ENCODE assay signal across 28 cellular contexts in the genomic region with DNA sequence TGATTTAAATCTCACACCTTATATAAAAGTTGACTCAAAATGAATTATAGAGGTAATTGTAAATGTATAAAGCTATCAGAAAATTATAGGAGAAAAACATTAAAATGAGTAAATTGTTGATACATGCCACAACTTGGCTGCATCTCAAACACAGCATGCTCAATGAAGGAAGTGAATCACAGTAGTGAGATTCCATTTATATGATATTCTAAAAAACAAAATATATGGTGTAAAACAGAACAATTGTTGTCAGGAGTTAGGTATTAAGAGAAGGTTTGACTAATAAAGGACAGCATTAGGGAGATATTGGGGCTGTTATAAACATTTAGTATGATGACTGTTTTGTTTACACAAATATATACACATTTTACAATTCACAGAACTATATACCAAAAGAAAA.
"Had no signal": no experiment of that assay in that cellular context is flagged by ENCODE, and none has a peak within 500 bp of the region (broad histone marks: within the 10 kb centered on the region; RNA-seq: fewer than 3 reads in every experiment).

No MANE protein-coding gene starts in this region.

- H3K4me3 ChIP-seq: ascending aorta, gastroesophageal sphincter, heart left ventricle had no signal

- H3K9me3 Mint-ChIP-seq: activated CD4-positive, alpha-beta memory T cell treated with anti-CD3 and anti-CD28 coated beads, Interleukin-2, amount 10 ng/mL, durations not matched to agents 7 days and 5 days; activated CD4-positive, alpha-beta T cell treated with anti-CD3 and anti-CD28 coated beads, Interleukin-2, amount 10 ng/mL, durations not matched to agents 7 days and 5 days; activated naive CD4-positive, alpha-beta T cell treated with anti-CD3 and anti-CD28 coated beads, Interleukin-2, amount 10 ng/mL, durations not matched to agents 7 days and 5 days; activated naive CD4-positive, alpha-beta T cell treated with anti-CD3 and anti-CD28 coated beads, Interleukin-2, amount 50 U/mL, for 72 hours; activated naive CD8-positive, alpha-beta T cell treated with anti-CD3 and anti-CD28 coated beads, Interleukin-2, amount 10 ng/mL, durations not matched to agents 7 days and 5 days had no signal

- ATAC-seq: activated naive CD4-positive, alpha-beta T cell treated with anti-CD3 and anti-CD28 coated beads, Interleukin-2, amount 50 U/mL, for 72 hours; activated T-cell treated with anti-CD3 and anti-CD28 coated beads, Interleukin-2, amount 50 U/mL, for 72 hours; effector memory CD8-positive, alpha-beta T cell; esophagus mucosa; gastroesophageal sphincter; heart left ventricle had no signal

- H3K36me3 Mint-ChIP-seq: activated naive CD4-positive, alpha-beta T cell treated with anti-CD3 and anti-CD28 coated beads, Interleukin-2, amount 10 ng/mL, durations not matched to agents 7 days and 5 days; activated naive CD4-positive, alpha-beta T cell treated with anti-CD3 and anti-CD28 coated beads, Interleukin-2, amount 50 U/mL, for 72 hours; activated naive CD8-positive, alpha-beta T cell treated with anti-CD3 and anti-CD28 coated beads, Interleukin-2, amount 10 ng/mL, durations not matched to agents 7 days and 5 days had no signal

- H3K27me3 Mint-ChIP-seq: activated CD4-positive, alpha-beta memory T cell treated with anti-CD3 and anti-CD28 coated beads, Interleukin-2, amount 10 ng/mL, durations not matched to agents 7 days and 5 days; activated CD4-positive, alpha-beta T cell treated with anti-CD3 and anti-CD28 coated beads, Interleukin-2, amount 10 ng/mL, durations not matched to agents 7 days and 5 days; activated naive CD4-positive, alpha-beta T cell treated with anti-CD3 and anti-CD28 coated beads, Interleukin-2, amount 10 ng/mL, durations not matched to agents 7 days and 5 days; activated naive CD8-positive, alpha-beta T cell treated with anti-CD3 and anti-CD28 coated beads, Interleukin-2, amount 10 ng/mL, durations not matched to agents 7 days and 5 days; activated T-cell treated with anti-CD3 and anti-CD28 coated beads, Interleukin-2, amount 50 U/mL, for 24 hours; effector memory CD8-positive, alpha-beta T cell had no signal

- H3K27me3 ChIP-seq: ascending aorta, brain microvascular endothelial cell, gastroesophageal sphincter, heart left ventricle had no signal

- H3K27ac ChIP-seq: ascending aorta, brain microvascular endothelial cell, gastroesophageal sphincter, heart left ventricle had no signal

- H3K9me3 ChIP-seq: ascending aorta, gastroesophageal sphincter, heart left ventricle had no signal

- H3K27ac Mint-ChIP-seq: activated CD4-positive, alpha-beta memory T cell treated with anti-CD3 and anti-CD28 coated beads, Interleukin-2, amount 10 ng/mL, durations not matched to agents 7 days and 5 days; activated CD4-positive, alpha-beta T cell treated with anti-CD3 and anti-CD28 coated beads, Interleukin-2, amount 10 ng/mL, durations not matched to agents 7 days and 5 days; activated naive CD4-positive, alpha-beta T cell treated with anti-CD3 and anti-CD28 coated beads, Interleukin-2, amount 10 ng/mL, durations not matched to agents 7 days and 5 days; activated naive CD4-positive, alpha-beta T cell treated with anti-CD3 and anti-CD28 coated beads, Interleukin-2, amount 50 U/mL, for 72 hours; activated naive CD8-positive, alpha-beta T cell treated with anti-CD3 and anti-CD28 coated beads, Interleukin-2, amount 10 ng/mL, durations not matched to agents 7 days and 5 days; activated T-cell treated with anti-CD3 and anti-CD28 coated beads, Interleukin-2, amount 50 U/mL, for 24 hours; activated T-cell treated with anti-CD3 and anti-CD28 coated beads, Interleukin-2, amount 50 U/mL, for 72 hours; effector memory CD8-positive, alpha-beta T cell had no signal

- H3K4me3 Mint-ChIP-seq: activated CD4-positive, alpha-beta memory T cell treated with anti-CD3 and anti-CD28 coated beads, Interleukin-2, amount 10 ng/mL, durations not matched to agents 7 days and 5 days; activated CD4-positive, alpha-beta T cell treated with anti-CD3 and anti-CD28 coated beads, Interleukin-2, amount 10 ng/mL, durations not matched to agents 7 days and 5 days; activated naive CD4-positive, alpha-beta T cell treated with anti-CD3 and anti-CD28 coated beads, Interleukin-2, amount 10 ng/mL, durations not matched to agents 7 days and 5 days; activated naive CD8-positive, alpha-beta T cell treated with anti-CD3 and anti-CD28 coated beads, Interleukin-2, amount 10 ng/mL, durations not matched to agents 7 days and 5 days; activated T-cell treated with anti-CD3 and anti-CD28 coated beads, Interleukin-2, amount 50 U/mL, for 24 hours; activated T-cell treated with anti-CD3 and anti-CD28 coated beads, Interleukin-2, amount 50 U/mL, for 72 hours; effector memory CD8-positive, alpha-beta T cell had no signal

- DNase-seq: activated CD4-positive, alpha-beta memory T cell treated with anti-CD3 and anti-CD28 coated beads, Interleukin-2, amount 10 ng/mL, durations not matched to agents 7 days and 5 days; activated CD4-positive, alpha-beta T cell treated with anti-CD3 and anti-CD28 coated beads for 1 hour; activated CD4-positive, alpha-beta T cell treated with anti-CD3 and anti-CD28 coated beads for 4 hours; activated CD4-positive, alpha-beta T cell treated with anti-CD3 and anti-CD28 coated beads, Interleukin-2, amount 10 ng/mL, durations not matched to agents 7 days and 5 days; activated CD4-positive, alpha-beta T cell treated with anti-CD3 and anti-CD28 coated beads, Interleukin-2, amount 50 U/mL, for 4 hours; activated CD4-positive, CD25-positive, alpha-beta regulatory T cell; activated CD8-positive, alpha-beta memory T cell treated with anti-CD3 and anti-CD28 coated beads, Interleukin-2, amount 50 U/mL, for 48 hours; activated gamma-delta T cell; activated naive CD4-positive, alpha-beta T cell; activated naive CD4-positive, alpha-beta T cell treated with anti-CD3 and anti-CD28 coated beads, Interleukin-2, amount 10 ng/mL, durations not matched to agents 7 days and 5 days; activated naive CD8-positive, alpha-beta T cell treated with anti-CD3 and anti-CD28 coated beads, Interleukin-2, amount 10 ng/mL, durations not matched to agents 7 days and 5 days; activated T-cell treated with anti-CD3 and anti-CD28 coated beads for 4 hours; activated T-cell treated with anti-CD3 and anti-CD28 coated beads, Interleukin-2, amount 50 U/mL, for 24 hours; activated T-cell treated with anti-CD3 and anti-CD28 coated beads, Interleukin-2, amount 50 U/mL, for 72 hours; brain microvascular endothelial cell; caudate nucleus; cortex of kidney; dermis blood vessel endothelial cell; effector CD4-positive, alpha-beta T cell; effector memory CD8-positive, alpha-beta T cell; foreskin melanocyte; glutamatergic neuron; heart left ventricle; T-helper 2 cell had no signal

- H3K36me3 ChIP-seq: ascending aorta, brain microvascular endothelial cell, gastroesophageal sphincter, heart left ventricle had no signal

- H3K4me1 Mint-ChIP-seq: activated CD4-positive, alpha-beta memory T cell treated with anti-CD3 and anti-CD28 coated beads, Interleukin-2, amount 10 ng/mL, durations not matched to agents 7 days and 5 days; activated CD4-positive, alpha-beta T cell treated with anti-CD3 and anti-CD28 coated beads, Interleukin-2, amount 10 ng/mL, durations not matched to agents 7 days and 5 days; activated naive CD4-positive, alpha-beta T cell treated with anti-CD3 and anti-CD28 coated beads, Interleukin-2, amount 10 ng/mL, durations not matched to agents 7 days and 5 days; activated naive CD8-positive, alpha-beta T cell treated with anti-CD3 and anti-CD28 coated beads, Interleukin-2, amount 10 ng/mL, durations not matched to agents 7 days and 5 days had no signal

- H3K4me1 ChIP-seq: ascending aorta, gastroesophageal sphincter, heart left ventricle had no signal
